In the genomic region with DNA sequence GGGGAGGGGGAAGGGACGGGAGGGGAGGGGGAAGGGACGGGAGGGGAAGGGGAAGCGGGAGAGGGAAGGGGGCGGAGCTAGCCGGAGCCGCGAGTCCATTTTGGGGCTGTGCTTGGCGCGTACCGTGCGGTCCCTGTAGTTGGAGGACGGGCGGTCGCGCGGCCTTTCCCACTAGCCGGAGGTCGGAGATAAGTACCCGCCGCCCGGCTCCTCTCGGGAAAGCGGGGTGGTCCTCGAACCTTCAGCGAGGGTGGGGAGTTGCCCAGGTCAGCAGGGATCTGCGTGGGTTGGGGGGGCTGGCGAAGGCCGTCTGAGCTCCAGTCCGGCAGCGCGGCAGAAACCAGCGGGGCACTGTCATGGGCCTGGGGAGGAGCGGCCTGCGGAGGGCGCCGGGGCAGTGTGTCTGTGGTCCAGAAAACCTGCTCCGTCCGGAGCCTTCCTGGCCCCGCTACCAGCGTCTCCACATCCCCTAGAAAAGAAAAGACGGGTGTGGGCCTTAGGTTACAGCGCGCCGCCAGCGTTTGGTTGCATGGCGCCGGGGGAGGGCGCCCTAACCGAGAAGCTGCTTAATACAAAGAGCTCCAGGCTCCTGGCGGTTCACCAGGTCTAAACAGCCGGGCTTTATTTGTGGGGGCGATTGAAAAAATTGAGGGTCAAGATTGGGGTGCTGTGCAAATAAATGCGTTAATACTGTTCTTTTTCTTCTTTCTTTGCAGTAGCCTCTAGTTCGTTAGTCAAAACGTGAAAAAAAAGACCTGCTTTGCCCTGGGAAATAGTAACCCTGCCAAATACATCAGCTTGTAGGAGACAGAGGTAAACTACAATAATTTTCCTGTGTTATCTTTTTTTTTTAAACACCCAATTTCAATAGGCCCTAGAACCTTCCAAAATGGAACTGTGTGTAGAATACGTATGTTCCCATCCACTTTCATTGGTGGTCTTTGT, we compare ENCODE assay signal across 8 cellular contexts. TPM values are rescaled to one million over a fixed set of nuclear protein-coding genes. Genes with fewer than 3 reads are reported as not detected.
DNase-seq lines count a peak whose midpoint lies in the region; ATAC-seq and TF ChIP-seq lines count a peak whose summit lies in the region.

A gene with protein sequence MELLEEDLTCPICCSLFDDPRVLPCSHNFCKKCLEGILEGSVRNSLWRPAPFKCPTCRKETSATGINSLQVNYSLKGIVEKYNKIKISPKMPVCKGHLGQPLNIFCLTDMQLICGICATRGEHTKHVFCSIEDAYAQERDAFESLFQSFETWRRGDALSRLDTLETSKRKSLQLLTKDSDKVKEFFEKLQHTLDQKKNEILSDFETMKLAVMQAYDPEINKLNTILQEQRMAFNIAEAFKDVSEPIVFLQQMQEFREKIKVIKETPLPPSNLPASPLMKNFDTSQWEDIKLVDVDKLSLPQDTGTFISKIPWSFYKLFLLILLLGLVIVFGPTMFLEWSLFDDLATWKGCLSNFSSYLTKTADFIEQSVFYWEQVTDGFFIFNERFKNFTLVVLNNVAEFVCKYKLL (plus strand): TSS at position 92 of the 945 bp plus-strand sequence. CDS start 14,899 bp downstream, outside the sequence.

- peak within 1 kb of the TSS; percentile 94 for H3K27ac Mint-ChIP-seq in endodermal cell

- peak within 1 kb of the TSS; percentile 86 for H3K4me3 Mint-ChIP-seq in endodermal cell

- H3K27me3 ChIP-seq in endodermal cell (ENCODE audit: control insufficient read depth, insufficient read depth, low read length, poor library complexity, severe bottlenecking): no peaks in the 10 kb centered on the region

- H3K4me3 ChIP-seq in endodermal cell (ENCODE audit: low read length): peak within 1 kb of the TSS; percentile 98
- peak within 1 kb of the TSS; percentile 79 for H3K4me3 ChIP-seq in mesodermal cell (ENCODE audit: extremely low read depth, insufficient read depth, low read length, poor library complexity, severe bottlenecking)

- H3K27ac ChIP-seq in endodermal cell (ENCODE audit: low read depth, low read length): peak within 1 kb of the TSS; percentile 99
- peak within 1 kb of the TSS; percentile 97 for H3K27ac ChIP-seq in mesodermal cell (ENCODE audit: low read depth, low read length, severe bottlenecking)

- no peaks in the 10 kb centered on the region for H3K9me3 Mint-ChIP-seq in endodermal cell

- ATAC-seq in GM19463 (IDR thresholded peaks at IDR 0.05; ENCODE audit: unreplicated experiment): peak; percentile 71

- H3K9me3 ChIP-seq in endodermal cell (ENCODE audit: control insufficient read depth, low read length): no peaks in the 10 kb centered on the region
- no peaks in the 10 kb centered on the region for H3K9me3 ChIP-seq in mesodermal cell (ENCODE audit: control insufficient read depth, low read length)

- peaks cover 19% of the 10 kb centered on the region for H3K4me1 Mint-ChIP-seq in endodermal cell

- peak within 1 kb of the TSS; percentile 95 for H3K9ac ChIP-seq in endodermal cell (ENCODE audit: extremely low read depth, low read length, poor library complexity, severe bottlenecking)

- 0% methylated on average over 9 to 52 of the region's 56 CpGs for WGBS in endodermal cell (ENCODE audit: insufficient coverage in 1 of 2, insufficient read length in 1 of 2), 2 experiments
- 1 to 2% methylated on average over 31 to 42 of the region's 56 CpGs for WGBS in mesodermal cell (ENCODE audit: insufficient coverage in 2 of 2), 2 experiments

- H3K4me1 ChIP-seq in endodermal cell (ENCODE audit: control insufficient read depth, insufficient read depth, low read length) (no peaks in the 10 kb centered on the region), mesodermal cell (ENCODE audit: control insufficient read depth, insufficient read depth, low read length, poor library complexity, severe bottlenecking) (peaks cover 16% of the 10 kb centered on the region)

- H3K36me3 ChIP-seq in endodermal cell (ENCODE audit: control insufficient read depth, insufficient read depth, low read length) (peaks cover 44% of the 10 kb centered on the region), mesodermal cell (ENCODE audit: control insufficient read depth, insufficient read depth, low read length) (peaks cover 39% of the 10 kb centered on the region)

- peak; percentile 81 for DNase-seq in COLO829 (ENCODE audit: low spot score)
- DNase-seq in HPDE6-E6E7 (ENCODE audit: extremely low spot score): peak; percentile 27
- DNase-seq in NOMO-1 treated with dmso at 0.1 percent for 144 hours (lab: John Stamatoyannopoulos, UW; ENCODE audit: unreplicated experiment): peak; percentile 86
- peak; percentile 44 for DNase-seq in activated CD8-positive, alpha-beta memory T cell treated with anti-CD3 and anti-CD28 coated beads, Interleukin-2, amount 50 U/mL, for 1 hour (ENCODE audit: extremely low read depth)
- DNase-seq in endodermal cell: peak; percentile 94
- DNase-seq in stimulated activated CD8-positive, alpha-beta memory T cell treated with anti-CD3 and anti-CD28 coated beads, Interleukin-15, amount 100 ng/mL, for 4 hours (ENCODE audit: low read depth in 2 of 2): peak; percentile 62 to 64

- peaks cover 38% of the 10 kb centered on the region for H3K36me3 Mint-ChIP-seq in endodermal cell (ENCODE audit: low read depth)

- H3K27me3 Mint-ChIP-seq in endodermal cell (ENCODE audit: insufficient read depth): peaks cover 2% of the 10 kb centered on the region

- TF ChIP-seq CTCF in endodermal cell (conservative IDR thresholded peaks at IDR 0.05): peak; percentile 90

RNA-seq across cellular contexts. Expression of the gene that starts here (rescaled TPM):
- 10 to 100 TPM; 44.3 TPM for total RNA-seq in endodermal cell
- polyA plus RNA-seq in endodermal cell (2013, experiment 1 of 2): 57.9 TPM
- 54.4 TPM for polyA plus RNA-seq in endodermal cell (2013, experiment 2 of 2)
- 37.4 TPM for polyA plus RNA-seq in mesodermal cell (2013, experiment 1 of 2)
- polyA plus RNA-seq in mesodermal cell (2013, experiment 2 of 2): 35.8 TPM

Comparison
In these comparisons a context has a peak if more than half of its experiments do, and no peak if none do; other contexts are left out.
1. Peak in every context shown above with its lines: DNase-seq, ATAC-seq, H3K4me3 ChIP-seq and H3K27ac ChIP-seq.
2. DNase-seq: peak in every context shown above with its lines; median percentile 94 in endodermal cell; 86 in NOMO-1 treated with dmso at 0.1 percent for 144 hours; 81 in COLO829; 63 in stimulated activated CD8-positive, alpha-beta memory T cell treated with anti-CD3 and anti-CD28 coated beads, Interleukin-15, amount 100 ng/mL, for 4 hours; 44 in activated CD8-positive, alpha-beta memory T cell treated with anti-CD3 and anti-CD28 coated beads, Interleukin-2, amount 50 U/mL, for 1 hour; 27 in HPDE6-E6E7.